In genomic region chr4:88820723-88821368, GRCh38 we compare ENCODE assay signal across 11 cellular contexts.
A peak's percentile ranks its signal among the peaks of the same experiment; 100 is the strongest.
DNase-seq lines count a peak whose midpoint lies in the region; ATAC-seq and TF ChIP-seq lines count a peak whose summit lies in the region.
"Had no signal": no experiment of that assay in that cellular context is flagged by ENCODE, and none has a peak within 500 bp of the region (broad histone marks: within the 10 kb centered on the region; RNA-seq: fewer than 3 reads in every experiment).

No MANE protein-coding gene starts in this region.

- no peaks in the 10 kb centered on the region for H3K36me3 ChIP-seq in lower lobe of right lung
- H3K36me3 ChIP-seq in tibial nerve, result no peaks in the 10 kb centered on the region
- H3K36me3 ChIP-seq in A673 (ENCODE audit: insufficient read depth, low read length, poor library complexity, severe bottlenecking), result no peaks in the 10 kb centered on the region
- H3K36me3 ChIP-seq in MG63, result no peaks in the 10 kb centered on the region

- POLR2A ChIA-PET in A673 (lab: Charles Lee; ENCODE audit: low non-redundant PET), result no interaction called here

- TF ChIP-seq CTCF in lower lobe of right lung (IDR thresholded peaks at IDR 0.05) (no peak), tibial nerve (IDR thresholded peaks at IDR 0.05) (no peak), A673 (conservative IDR thresholded peaks at IDR 0.05; ENCODE audit: low read depth, low read length) (no peak)

- no peaks in the 10 kb centered on the region for H3K27me3 ChIP-seq in lower lobe of right lung (ENCODE audit: low read depth)
- no peaks in the 10 kb centered on the region for H3K27me3 ChIP-seq in tibial nerve
- H3K27me3 ChIP-seq in A673 (replicated peaks; ENCODE audit: insufficient read depth, low read depth, low read length, poor library complexity), result no peaks in the 10 kb centered on the region
- no peaks in the 10 kb centered on the region for H3K27me3 ChIP-seq in MG63

- WGBS in tibial nerve, 2 donors, result 69 to 72% methylated on average over 10 of the region's 10 CpGs

- TF ChIP-seq EP300 in tibial nerve (IDR thresholded peaks at IDR 0.05), result no peak

- H3K4me1 ChIP-seq in lower lobe of right lung, result peaks cover 52% of the 10 kb centered on the region
- peaks cover 0 to 48% (median 14%) of the 10 kb centered on the region in 4 donors for H3K4me1 ChIP-seq in tibial nerve
- no peaks in the 10 kb centered on the region for H3K4me1 ChIP-seq in A673 (ENCODE audit: insufficient read depth, low read length, poor library complexity, severe bottlenecking)

- DNase-seq in activated naive CD4-positive, alpha-beta T cell treated with Interleukin-2 at 50 U/mL for 16 hours, result no peak
- DNase-seq in lower lobe of right lung, result no peak
- no peak for DNase-seq in tibial nerve (ENCODE audit: low spot score in 2 of 2)
- no peak for DNase-seq in A673 (ENCODE audit: low spot score)
- DNase-seq in MG63, result no peak
- DNase-seq: activated effector memory CD4-positive, alpha-beta T cell treated with anti-CD3 and anti-CD28 coated beads, Interleukin-2, amount 50 U/mL, for 16 hours; RPMI8226; stimulated activated CD4-positive, alpha-beta T cell treated with anti-CD3 and anti-CD28 coated beads, Interleukin-4, amount 100 ng/mL, for 4 hours had no signal

- BruUV-seq in A673 (replicated peaks; lab: Mats Ljungman, UMichigan), result no TSS peak

- TF ChIP-seq POLR2A in tibial nerve (IDR thresholded peaks at IDR 0.05), result no peak

- intact Hi-C loops in lower lobe of right lung (cut with DNase I), result no loop called here
- intact Hi-C loops in A673 (cut with micrococcal nuclease; ENCODE audit: unreplicated experiment), result no loop called here

- H3K27ac Mint-ChIP-seq in activated naive CD4-positive, alpha-beta T cell treated with anti-CD3 and anti-CD28 coated beads, Interleukin-2, amount 50 U/mL, for 24 hours, result peak overlapping the region; percentile 3
- peak overlapping the region; percentile 80 for H3K27ac Mint-ChIP-seq in activated T-helper 17 cell treated with anti-CD3 and anti-CD28 coated beads, Interleukin-2, amount 50 U/mL, for 72 hours

- H3K4me3 ChIP-seq in lower lobe of right lung, result peak overlapping the region; percentile 61
- H3K4me3 ChIP-seq in tibial nerve, result peak overlapping the region; percentile 20 to 60 (median 40)
- H3K4me3 ChIP-seq in A673 (ENCODE audit: low read depth, low read length, poor library complexity, severe bottlenecking), result no peak overlapping the region
- no peak overlapping the region for H3K4me3 ChIP-seq in MG63

- H3K4me1 Mint-ChIP-seq in activated naive CD4-positive, alpha-beta T cell treated with anti-CD3 and anti-CD28 coated beads, Interleukin-2, amount 50 U/mL, for 24 hours, result peaks cover 44% of the 10 kb centered on the region
- H3K4me1 Mint-ChIP-seq in activated T-helper 17 cell treated with anti-CD3 and anti-CD28 coated beads, Interleukin-2, amount 50 U/mL, for 72 hours, result peaks cover 11% of the 10 kb centered on the region

- H3K27ac ChIP-seq in lower lobe of right lung (peak overlapping the region; percentile 89), tibial nerve (peak overlapping the region in 3 of 4 donors; percentile 81 to 96 (median 92)), A673 (ENCODE audit: low read depth, low read length, poor library complexity, severe bottlenecking) (no peak overlapping the region)

- no peak for ATAC-seq in activated T-helper 17 cell treated with anti-CD3 and anti-CD28 coated beads, Interleukin-2, amount 50 U/mL, for 72 hours (replicated peaks)
- peak in 1 of 2 donors; percentile 38 for ATAC-seq in lower lobe of right lung
- no peak for ATAC-seq in HG03378 (IDR thresholded peaks at IDR 0.05; ENCODE audit: unreplicated experiment)

- H3K4me3 Mint-ChIP-seq in activated naive CD4-positive, alpha-beta T cell treated with anti-CD3 and anti-CD28 coated beads, Interleukin-2, amount 50 U/mL, for 24 hours, result peak overlapping the region; percentile 2
- H3K4me3 Mint-ChIP-seq in activated T-helper 17 cell treated with anti-CD3 and anti-CD28 coated beads, Interleukin-2, amount 50 U/mL, for 72 hours, result peak overlapping the region; percentile 91

- no peaks in the 10 kb centered on the region for H3K36me3 Mint-ChIP-seq in activated naive CD4-positive, alpha-beta T cell treated with anti-CD3 and anti-CD28 coated beads, Interleukin-2, amount 50 U/mL, for 24 hours
- peaks cover 48% of the 10 kb centered on the region for H3K36me3 Mint-ChIP-seq in activated T-helper 17 cell treated with anti-CD3 and anti-CD28 coated beads, Interleukin-2, amount 50 U/mL, for 72 hours (ENCODE audit: low read depth)

- no peaks in the 10 kb centered on the region for H3K9me3 ChIP-seq in lower lobe of right lung
- no peaks in the 10 kb centered on the region for H3K9me3 ChIP-seq in tibial nerve
- H3K9me3 ChIP-seq in A673 (ENCODE audit: low read depth, low read length, poor library complexity, severe bottlenecking), result no peaks in the 10 kb centered on the region
- H3K9me3 ChIP-seq in MG63, result no peaks in the 10 kb centered on the region

- no peaks in the 10 kb centered on the region for H3K27me3 Mint-ChIP-seq in activated naive CD4-positive, alpha-beta T cell treated with anti-CD3 and anti-CD28 coated beads, Interleukin-2, amount 50 U/mL, for 24 hours
- no peaks in the 10 kb centered on the region for H3K27me3 Mint-ChIP-seq in activated T-helper 17 cell treated with anti-CD3 and anti-CD28 coated beads, Interleukin-2, amount 50 U/mL, for 72 hours

- no peaks in the 10 kb centered on the region for H3K9me3 Mint-ChIP-seq in activated naive CD4-positive, alpha-beta T cell treated with anti-CD3 and anti-CD28 coated beads, Interleukin-2, amount 50 U/mL, for 24 hours
- no peaks in the 10 kb centered on the region for H3K9me3 Mint-ChIP-seq in activated T-helper 17 cell treated with anti-CD3 and anti-CD28 coated beads, Interleukin-2, amount 50 U/mL, for 72 hours

- CTCF ChIA-PET in A673 (lab: Charles Lee), result no interaction called here

Comparison
In these comparisons a context has a peak if more than half of its experiments do, and no peak if none do; other contexts are left out.
1. H3K4me3 ChIP-seq: peak in lower lobe of right lung (single experiment) and tibial nerve (4 of 4); none in A673 (single experiment) and MG63 (single experiment).